In genomic region chr10:32961343-32961891, GRCh38 we compare ENCODE assay signal across 9 cellular contexts. TPM values are rescaled to one million over a fixed set of nuclear protein-coding genes. Genes with fewer than 3 reads are reported as not detected.
DNase-seq lines count a peak whose midpoint lies in the region; ATAC-seq and TF ChIP-seq lines count a peak whose summit lies in the region.
"Had no signal": no experiment of that assay in that cellular context is flagged by ENCODE, and none has a peak within 500 bp of the region (broad histone marks: within the 10 kb centered on the region; RNA-seq: fewer than 3 reads in every experiment).

No MANE protein-coding gene starts in this region.

- H3K27ac ChIP-seq in iPS-18a (ENCODE audit: low read length): no peak overlapping the region
- H3K27ac ChIP-seq in spleen: peak overlapping the region; percentile 38 to 95 (median 92)

- intact Hi-C loops in spleen (cut with DNase I; ENCODE audit: low total_unique reads): no loop called here

- H3K27me3 Mint-ChIP-seq in HFFc6 (ENCODE audit: insufficient read depth): no peaks in the 10 kb centered on the region; the same call in 1 of the 2 replicates
- H3K27me3 Mint-ChIP-seq in activated T-cell treated with anti-CD3 and anti-CD28 coated beads, Interleukin-2, amount 50 U/mL, for 24 hours: peaks cover 7% of the 10 kb centered on the region

- H3K27me3 ChIP-seq in iPS-18a (ENCODE audit: control insufficient read depth, insufficient read depth, low read length) (no peaks in the 10 kb centered on the region), spleen (replicated peaks in 1 of 7) (no peaks in the 10 kb centered on the region)

- peak overlapping the region; percentile 34 for H3K9ac ChIP-seq in iPS-18a (ENCODE audit: low read length)

- no peaks in the 10 kb centered on the region for H3K36me3 ChIP-seq in iPS-18a (ENCODE audit: control insufficient read depth, low read depth, low read length)
- H3K36me3 ChIP-seq in spleen: no peaks in the 10 kb centered on the region

- 72 to 76% (median 73%) methylated on average over 5 of the region's 5 CpGs for WGBS in spleen, 5 donors

- no peaks in the 10 kb centered on the region for H3K9me3 ChIP-seq in iPS-18a (ENCODE audit: control insufficient read depth, low read depth, low read length)
- H3K9me3 ChIP-seq in spleen: no peaks in the 10 kb centered on the region

- peak overlapping the region; percentile 67 for H3K4me3 Mint-ChIP-seq in HFFc6
- H3K4me3 Mint-ChIP-seq in activated T-cell treated with anti-CD3 and anti-CD28 coated beads, Interleukin-2, amount 50 U/mL, for 24 hours: no peak overlapping the region

- H3K4me3 ChIP-seq in WI38 (ENCODE audit: low read depth, low read length) (peak overlapping the region; percentile 23), iPS-18a (ENCODE audit: low read length) (peak overlapping the region; percentile 28), spleen (no peak overlapping the region)

- peaks cover 13% of the 10 kb centered on the region for H3K36me3 Mint-ChIP-seq in HFFc6 (ENCODE audit: low read depth)
- peaks cover 5% of the 10 kb centered on the region for H3K36me3 Mint-ChIP-seq in activated T-cell treated with anti-CD3 and anti-CD28 coated beads, Interleukin-2, amount 50 U/mL, for 24 hours (ENCODE audit: low read depth)

- ATAC-seq in GM21390 (IDR thresholded peaks at IDR 0.05; ENCODE audit: unreplicated experiment): no peak

- H3K4me1 ChIP-seq in iPS-18a (ENCODE audit: control insufficient read depth, low read depth, low read length): peaks cover 42% of the 10 kb centered on the region
- peaks cover 33 to 60% (median 49%) of the 10 kb centered on the region in 6 donors for H3K4me1 ChIP-seq in spleen

- peak overlapping the region; percentile 92 for H3K27ac Mint-ChIP-seq in HFFc6
- no peak overlapping the region for H3K27ac Mint-ChIP-seq in activated T-cell treated with anti-CD3 and anti-CD28 coated beads, Interleukin-2, amount 50 U/mL, for 24 hours

- H3K9me3 Mint-ChIP-seq in HFFc6: no peaks in the 10 kb centered on the region
- H3K9me3 Mint-ChIP-seq in activated T-cell treated with anti-CD3 and anti-CD28 coated beads, Interleukin-2, amount 50 U/mL, for 24 hours: peaks cover 2% of the 10 kb centered on the region

- DNase-seq in HFFc6 (no peak), spleen (no peak), NCI-H524 (lab: John Stamatoyannopoulos, UW) (no peak), NCI-H82 (lab: John Stamatoyannopoulos, UW) (no peak)
- DNase-seq in activated T-cell treated with anti-CD3 and anti-CD28 coated beads, Interleukin-2, amount 50 U/mL, for 24 hours: no peak
- DNase-seq: activated CD8-positive, alpha-beta memory T cell treated with anti-CD3 and anti-CD28 coated beads, Interleukin-2, amount 50 U/mL, for 48 hours had no signal

- TF ChIP-seq POLR2A in spleen (IDR thresholded peaks at IDR 0.05): no peak

- no peak for TF ChIP-seq CTCF in HFFc6 (IDR thresholded peaks at IDR 0.05)
- no peak for TF ChIP-seq CTCF in WI38 (IDR thresholded peaks at IDR 0.05; ENCODE audit: low read depth, low read length)
- TF ChIP-seq CTCF in spleen (IDR thresholded peaks at IDR 0.05 in 8 of 11, conservative IDR thresholded peaks at IDR 0.05 in 3 of 11): no peak

- peaks cover 72% of the 10 kb centered on the region for H3K4me1 Mint-ChIP-seq in HFFc6 (ENCODE audit: low read depth)
- H3K4me1 Mint-ChIP-seq in activated T-cell treated with anti-CD3 and anti-CD28 coated beads, Interleukin-2, amount 50 U/mL, for 24 hours (ENCODE audit: low read depth): peaks cover 36% of the 10 kb centered on the region

RNA-seq across cellular contexts. Expression of gene ITGB1, which starts 3.4 kb away (rescaled TPM):
- 1,000 to 10,000 TPM; 1,442 to 1,960 (median 1,623) TPM for total RNA-seq in HFFc6 (2021; fragmentation: NEBNext Ultra II Directional; extraction: Animal tissue kit (Norgen Biotek cat#: 25700))
- 100 to 1,000 TPM; 242 to 555 (median 365) TPM for total RNA-seq in spleen
- polyA plus RNA-seq in spleen: 10 to 100 TPM; 31.5 to 65.3 (median 54.3) TPM

Comparison
In these comparisons a context has a peak if more than half of its experiments do, and no peak if none do; other contexts are left out.
1. H3K4me3 ChIP-seq: peak in WI38 (single experiment) and iPS-18a (single experiment); none in spleen (0 of 8).